19 cellular contexts compared by ENCODE assay signal in genomic region chr11:67586568-67587250, GRCh38. TPM values are rescaled to one million over a fixed set of nuclear protein-coding genes. Genes with fewer than 3 reads are reported as not detected.
DNase-seq lines count a peak whose midpoint lies in the region; ATAC-seq and TF ChIP-seq lines count a peak whose summit lies in the region.
"Had no signal": no experiment of that assay in that cellular context is flagged by ENCODE, and none has a peak within 500 bp of the region (broad histone marks: within the 10 kb centered on the region; RNA-seq: fewer than 3 reads in every experiment).

No MANE protein-coding gene starts in this region.

- no TSS peak for BruUV-seq in MCF 10A (replicated peaks; lab: Mats Ljungman, UMichigan)

- no peak for ATAC-seq in RWPE2 (ENCODE audit: low read depth)
- no peak for ATAC-seq in thoracic aorta (ENCODE audit: insufficient number of reproducible peaks, low FRiP score, low read depth)
- ATAC-seq in right cardiac atrium = no peak
- ATAC-seq in omental fat pad (ENCODE audit: low FRiP score) = no peak
- ATAC-seq: gastroesophageal sphincter had no signal

- H3K4me3 ChIP-seq in breast epithelium (no peak overlapping the region), RWPE2 (ENCODE audit: severe bottlenecking) (no peak overlapping the region), thoracic aorta (no peak overlapping the region), right cardiac atrium (ENCODE audit: low read length) (no peak overlapping the region)
- H3K4me3 ChIP-seq: gastroesophageal sphincter, HAP-1, PC-9 had no signal

- H3K4me1 ChIP-seq in breast epithelium (peaks cover 3 to 5% of the 10 kb centered on the region in 2 donors), RWPE2 (ENCODE audit: insufficient read depth, poor library complexity, severe bottlenecking) (peaks cover 22% of the 10 kb centered on the region), thoracic aorta (ENCODE audit: control insufficient read depth in 1 of 2, low read depth in 2 of 2) (peaks cover 14 to 21% of the 10 kb centered on the region in 2 donors), right cardiac atrium (ENCODE audit: control insufficient read depth, insufficient read depth, low read length) (no peaks in the 10 kb centered on the region)

- DNase-seq in MCF 10A (ENCODE audit: unreplicated experiment) (no peak), breast epithelium (ENCODE audit: low spot score in 2 of 2) (no peak), RWPE2 (ENCODE audit: low spot score) (no peak), endothelial cell (ENCODE audit: low spot score) (no peak), thoracic aorta (ENCODE audit: low spot score) (no peak), HEK293T (ENCODE audit: extremely low spot score) (no peak), right cardiac atrium (no peak), omental fat pad (ENCODE audit: low spot score) (no peak)
- DNase-seq: activated CD8-positive, alpha-beta memory T cell treated with anti-CD3 and anti-CD28 coated beads for 24 hours; effector CD4-positive, alpha-beta T cell; kidney; PC-9; stimulated activated CD4-positive, alpha-beta T cell treated with anti-CD3 and anti-CD28 coated beads, Interleukin-2, amount 100 ng/mL, for 48 hours; stimulated activated naive CD4-positive, alpha-beta T cell had no signal

- POLR2A ChIA-PET in MCF 10A (lab: Yijun Ruan, JAX) = interaction anchor here (1.3 to 1.5 kb wide), 2 partner anchors 8 to 22 kb away, joined by 3 to 4 read pairs; no protein-coding TSS in a partner anchor
- POLR2A ChIA-PET in HEK293T (lab: Yijun Ruan, JAX) = no interaction called here

- H3K9me3 ChIP-seq in breast epithelium (no peaks in the 10 kb centered on the region), RWPE2 (ENCODE audit: severe bottlenecking) (no peaks in the 10 kb centered on the region), thoracic aorta (no peaks in the 10 kb centered on the region), right cardiac atrium (ENCODE audit: control insufficient read depth, low read length) (no peaks in the 10 kb centered on the region)
- H3K9me3 ChIP-seq: gastroesophageal sphincter, HAP-1 had no signal

- WGBS in right cardiac atrium = 79% methylated on average over 5 of the region's 5 CpGs

- H3K27ac Mint-ChIP-seq in MCF 10A (ENCODE audit: low read depth, unreplicated experiment) (peak overlapping the region; percentile 34), endothelial cell (ENCODE audit: unreplicated experiment) (no peak overlapping the region)

- H3K27me3 ChIP-seq in breast epithelium (no peaks in the 10 kb centered on the region), RWPE2 (ENCODE audit: insufficient read depth, poor library complexity, severe bottlenecking) (no peaks in the 10 kb centered on the region), thoracic aorta (replicated peaks; ENCODE audit: insufficient read depth) (no peaks in the 10 kb centered on the region), right cardiac atrium (ENCODE audit: control insufficient read depth, insufficient read depth) (no peaks in the 10 kb centered on the region)
- H3K27me3 ChIP-seq: gastroesophageal sphincter had no signal

- H3K27me3 Mint-ChIP-seq in MCF 10A (ENCODE audit: insufficient read depth, unreplicated experiment) (no peaks in the 10 kb centered on the region), endothelial cell (ENCODE audit: unreplicated experiment) (peaks cover 5% of the 10 kb centered on the region)

- H3K36me3 ChIP-seq in breast epithelium (no peaks in the 10 kb centered on the region), RWPE2 (ENCODE audit: low read depth) (peaks cover 36% of the 10 kb centered on the region), thoracic aorta (peaks cover 10% of the 10 kb centered on the region)

- peak overlapping the region; percentile 84 for H3K4me3 Mint-ChIP-seq in MCF 10A (ENCODE audit: unreplicated experiment)
- peak overlapping the region; percentile 89 for H3K4me3 Mint-ChIP-seq in endothelial cell (ENCODE audit: unreplicated experiment)
- H3K4me3 Mint-ChIP-seq: T-helper 2 cell treated with Interferon-gamma antibody and Interleukin-4, amounts not matched to agents 5 μg/mL and 100 μg/mL, for 36 hours had no signal

- no peak for TF ChIP-seq POLR2A in breast epithelium (IDR thresholded peaks at IDR 0.05)

- H3K4me1 Mint-ChIP-seq in MCF 10A (ENCODE audit: insufficient read depth, unreplicated experiment) = peaks cover 38% of the 10 kb centered on the region
- peaks cover 20% of the 10 kb centered on the region for H3K4me1 Mint-ChIP-seq in endothelial cell (ENCODE audit: unreplicated experiment)

- H3K36me3 Mint-ChIP-seq in MCF 10A (ENCODE audit: insufficient read depth, unreplicated experiment) (peaks cover 70% of the 10 kb centered on the region), endothelial cell (ENCODE audit: low read depth, unreplicated experiment) (peaks cover 32% of the 10 kb centered on the region)

- TF ChIP-seq CTCF in MCF 10A (IDR thresholded peaks at IDR 0.05; ENCODE audit: unreplicated experiment) (no peak), breast epithelium (IDR thresholded peaks at IDR 0.05) (no peak), RWPE2 (IDR thresholded peaks at IDR 0.05; ENCODE audit: poor library complexity, severe bottlenecking) (no peak), endothelial cell (IDR thresholded peaks at IDR 0.05; ENCODE audit: unreplicated experiment) (no peak), thoracic aorta (IDR thresholded peaks at IDR 0.05) (no peak), omental fat pad (IDR thresholded peaks at IDR 0.05) (no peak)

- CTCF ChIA-PET in MCF 10A (lab: Yijun Ruan, JAX) = interaction anchor here (5.2 kb wide), 1 partner anchor 14 kb away, joined by 34 read pairs; no protein-coding TSS in a partner anchor
- CTCF ChIA-PET in HEK293T (lab: Yijun Ruan, JAX) = interaction anchor here (1.0 to 1.3 kb wide), 2 partner anchors 10 to 43 kb away, joined by 3 read pairs; partner anchors contain the start of gene NUDT8

- intact Hi-C loops in MCF 10A (cut with micrococcal nuclease) (no loop called here), breast epithelium (cut with DNase I; ENCODE audit: low total_unique reads) (no loop called here), right cardiac atrium (cut with DNase I) (no loop called here)

- H3K9me3 Mint-ChIP-seq in MCF 10A (ENCODE audit: unreplicated experiment) = no peaks in the 10 kb centered on the region
- H3K9me3 Mint-ChIP-seq in endothelial cell (ENCODE audit: unreplicated experiment) = no peaks in the 10 kb centered on the region
- H3K9me3 Mint-ChIP-seq: T-helper 2 cell treated with Interferon-gamma antibody and Interleukin-4, amounts not matched to agents 5 μg/mL and 100 μg/mL, for 36 hours had no signal

- H3K27ac ChIP-seq in breast epithelium (no peak overlapping the region), RWPE2 (ENCODE audit: poor library complexity, severe bottlenecking) (peak overlapping the region; percentile 92), thoracic aorta (peak overlapping the region; percentile 6 to 9), right cardiac atrium (ENCODE audit: low read length) (no peak overlapping the region)
- H3K27ac ChIP-seq: PC-9 had no signal

TF ChIP-seq in HEK293T, 16 proteins besides CTCF, POLR2A, EP300 and RAD21:
- no peak for TF ChIP-seq HDGF (IDR thresholded peaks at IDR 0.05; ENCODE audit: borderline replicate concordance)
- no peak for TF ChIP-seq FOXM1 (IDR thresholded peaks at IDR 0.05; ENCODE audit: borderline replicate concordance)

RNA-seq across cellular contexts. Expression of gene GSTP1, which starts 3.1 kb away (rescaled TPM):
- total RNA-seq in MCF 10A (2022) (1,641 and 1,733 TPM in 2 replicates), breast epithelium (1,000 to 10,000 TPM in 2 of 3 donors, 100 to 1,000 TPM in 1; 552 to 1,029 (median 1,013) TPM), endothelial cell (ENCODE audit: unreplicated experiment) (696 TPM), thoracic aorta (100 to 1,000 TPM; 272 to 744 TPM), right cardiac atrium (100 to 1,000 TPM; 323 to 411 (median 377) TPM), omental fat pad (100 to 1,000 TPM; 435 to 948 (median 670) TPM)
- 501 TPM for polyA plus RNA-seq in right cardiac atrium

RNA-seq across cellular contexts. Expression of gene NDUFV1, which starts 20.0 kb away (rescaled TPM):
- total RNA-seq in MCF 10A (2022) = 158 and 223 TPM in 2 replicates
- total RNA-seq in breast epithelium = 100 to 1,000 TPM; 159 to 222 (median 186) TPM
- total RNA-seq in endothelial cell (ENCODE audit: unreplicated experiment) = 191 TPM
- 100 to 1,000 TPM; 240 to 252 TPM for total RNA-seq in thoracic aorta
- 100 to 1,000 TPM; 375 to 462 (median 435) TPM for total RNA-seq in right cardiac atrium
- 380 TPM for polyA plus RNA-seq in right cardiac atrium
- total RNA-seq in omental fat pad = 100 to 1,000 TPM; 143 to 233 (median 165) TPM

RNA-seq across cellular contexts. Expression of gene NUDT8, which starts 43.0 kb away (rescaled TPM):
- total RNA-seq in MCF 10A (2022) (3.6 and 6.9 TPM in 2 replicates), breast epithelium (10 to 100 TPM in 2 of 3 donors, 1 to 10 TPM in 1; 9.7 to 15.1 (median 12.0) TPM), endothelial cell (ENCODE audit: unreplicated experiment) (6.8 TPM), thoracic aorta (1 to 10 TPM; 5.7 to 6.1 TPM), right cardiac atrium (100 to 1,000 TPM in 1 of 4 donors, 10 to 100 TPM in 3; 45.6 to 105 (median 79.6) TPM), omental fat pad (10 to 100 TPM in 2 of 4 donors, 1 to 10 TPM in 2; 5.5 to 15.4 (median 9.7) TPM)
- 121 TPM for polyA plus RNA-seq in right cardiac atrium

RNA-seq across cellular contexts. Expression of gene TBX10, which starts 52.9 kb away (rescaled TPM):
- not detected in 2 replicates for total RNA-seq in MCF 10A (2022)
- not detected for total RNA-seq in breast epithelium
- total RNA-seq in endothelial cell (ENCODE audit: unreplicated experiment) = not detected
- not detected for total RNA-seq in thoracic aorta
- total RNA-seq in right cardiac atrium = not detected
- polyA plus RNA-seq in right cardiac atrium = not detected
- total RNA-seq in omental fat pad = not detected
- total RNA-seq: gastroesophageal sphincter, kidney, mononuclear cell, PC-9, renal cortical epithelial cell had no signal

Comparison
In these comparisons a context has a peak if more than half of its experiments do, and no peak if none do; other contexts are left out.
1. H3K27ac ChIP-seq: peak in RWPE2 (single experiment) and thoracic aorta (2 of 2); none in breast epithelium (0 of 2) and right cardiac atrium (single experiment).